22 cellular contexts compared by ENCODE assay signal in the genomic region with DNA sequence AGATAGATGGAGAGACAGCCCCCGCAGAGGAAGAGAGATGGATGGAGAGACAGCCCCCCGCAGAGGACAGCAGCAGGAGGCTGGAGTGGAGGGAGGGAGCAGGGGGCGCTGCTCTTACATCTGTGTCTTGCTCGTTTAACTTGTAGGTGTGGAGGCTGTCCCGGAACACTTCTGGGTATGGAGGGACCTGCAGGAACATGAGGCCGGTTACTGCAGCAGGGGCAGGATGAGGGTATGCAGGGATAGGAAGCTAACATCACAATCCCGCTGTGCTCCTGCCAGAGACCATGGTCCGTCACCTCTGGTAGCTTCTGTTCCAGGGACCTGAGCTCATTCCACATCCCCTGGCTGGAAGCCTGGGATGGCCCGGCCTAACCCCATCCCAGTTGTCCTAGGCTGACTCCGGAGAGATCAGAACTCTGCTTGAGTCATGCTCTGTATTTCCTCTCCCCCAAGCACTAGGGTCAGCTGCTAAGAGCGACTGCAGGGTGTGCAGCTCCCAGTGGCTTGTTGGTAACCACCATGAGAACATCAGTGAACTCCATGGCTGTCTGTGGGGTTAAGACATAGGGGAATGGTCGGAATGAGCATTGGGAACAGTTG. TPM values are rescaled to one million over a fixed set of nuclear protein-coding genes. Genes with fewer than 3 reads are reported as not detected.
"Had no signal": no experiment of that assay in that cellular context is flagged by ENCODE, and none has a peak within 500 bp of the region (broad histone marks: within the 10 kb centered on the region; RNA-seq: fewer than 3 reads in every experiment).

No MANE protein-coding gene starts in this region.

- H3K9me3 Mint-ChIP-seq: activated naive CD8-positive, alpha-beta T cell treated with anti-CD3 and anti-CD28 coated beads, Interleukin-2, amount 10 ng/mL, durations not matched to agents 7 days and 5 days; natural killer cell had no signal

- H3K9me3 ChIP-seq: esophagus muscularis mucosa, prostate gland, stomach, tibial artery, vagina had no signal

- H3K4me3 Mint-ChIP-seq: activated naive CD8-positive, alpha-beta T cell treated with anti-CD3 and anti-CD28 coated beads, Interleukin-2, amount 10 ng/mL, durations not matched to agents 7 days and 5 days; natural killer cell; T-helper 17 cell had no signal

- H3K36me3 Mint-ChIP-seq: activated naive CD8-positive, alpha-beta T cell treated with anti-CD3 and anti-CD28 coated beads, Interleukin-2, amount 10 ng/mL, durations not matched to agents 7 days and 5 days; natural killer cell had no signal

- H3K27ac Mint-ChIP-seq: activated naive CD8-positive, alpha-beta T cell treated with anti-CD3 and anti-CD28 coated beads, Interleukin-2, amount 10 ng/mL, durations not matched to agents 7 days and 5 days; natural killer cell; T-helper 17 cell had no signal

- H3K27me3 ChIP-seq: stomach, tibial artery, vagina had no signal

- H3K4me1 ChIP-seq: vagina had no signal

- ATAC-seq: natural killer cell, T-helper 17 cell had no signal

- H3K27me3 Mint-ChIP-seq: activated naive CD8-positive, alpha-beta T cell treated with anti-CD3 and anti-CD28 coated beads, Interleukin-2, amount 10 ng/mL, durations not matched to agents 7 days and 5 days had no signal

- DNase-seq: activated CD4-positive, alpha-beta T cell treated with anti-CD3 and anti-CD28 coated beads, Interleukin-2, amount 50 U/mL, for 48 hours; activated CD4-positive, CD25-positive, alpha-beta regulatory T cell treated with anti-CD3 and anti-CD28 coated beads, Interleukin-2, amount 50 U/mL, for 72 hours; activated naive CD8-positive, alpha-beta T cell treated with anti-CD3 and anti-CD28 coated beads, Interleukin-2, amount 10 ng/mL, durations not matched to agents 7 days and 5 days; activated T-cell treated with anti-CD3 and anti-CD28 coated beads, Interleukin-2, amount 50 U/mL, for 48 hours; hippocampal formation; kidney glomerular epithelial cell; mammary epithelial cell; natural killer cell; stimulated activated CD4-positive, alpha-beta T cell treated with anti-CD3 and anti-CD28 coated beads, Interleukin-15, amount 100 ng/mL, for 24 hours; stimulated activated CD4-positive, alpha-beta T cell treated with anti-CD3 and anti-CD28 coated beads, Interleukin-4, amount 100 ng/mL, for 4 hours; stomach; T-helper 17 cell; tibial artery had no signal

- H3K4me3 ChIP-seq: esophagus muscularis mucosa, prostate gland, stomach, tibial artery, vagina had no signal

- H3K4me1 Mint-ChIP-seq: activated naive CD8-positive, alpha-beta T cell treated with anti-CD3 and anti-CD28 coated beads, Interleukin-2, amount 10 ng/mL, durations not matched to agents 7 days and 5 days; natural killer cell had no signal

- H3K27ac ChIP-seq: esophagus muscularis mucosa, prostate gland, stomach, tibial artery, vagina had no signal

- H3K36me3 ChIP-seq: prostate gland, vagina had no signal

RNA-seq across cellular contexts. Expression of gene GOLT1A, which starts 36.7 kb away (rescaled TPM):
- total RNA-seq: activated naive CD8-positive, alpha-beta T cell treated with anti-CD3 and anti-CD28 coated beads, Interleukin-2, amount 10 ng/mL, durations not matched to agents 7 days and 5 days; aorta; mononuclear cell; natural killer cell; occipital lobe; skeletal muscle tissue; vagina had no signal

RNA-seq across cellular contexts. Expression of gene KISS1, which starts 54.2 kb away (rescaled TPM):
- total RNA-seq: activated naive CD8-positive, alpha-beta T cell treated with anti-CD3 and anti-CD28 coated beads, Interleukin-2, amount 10 ng/mL, durations not matched to agents 7 days and 5 days; aorta; bronchial epithelial cell; esophagus muscularis mucosa; frontal cortex; mammary epithelial cell; mononuclear cell; natural killer cell; occipital lobe; skeletal muscle tissue; vagina had no signal
- polyA plus RNA-seq: mammary epithelial cell had no signal
